ENCODE assay signal across 13 cellular contexts in the genomic region with DNA sequence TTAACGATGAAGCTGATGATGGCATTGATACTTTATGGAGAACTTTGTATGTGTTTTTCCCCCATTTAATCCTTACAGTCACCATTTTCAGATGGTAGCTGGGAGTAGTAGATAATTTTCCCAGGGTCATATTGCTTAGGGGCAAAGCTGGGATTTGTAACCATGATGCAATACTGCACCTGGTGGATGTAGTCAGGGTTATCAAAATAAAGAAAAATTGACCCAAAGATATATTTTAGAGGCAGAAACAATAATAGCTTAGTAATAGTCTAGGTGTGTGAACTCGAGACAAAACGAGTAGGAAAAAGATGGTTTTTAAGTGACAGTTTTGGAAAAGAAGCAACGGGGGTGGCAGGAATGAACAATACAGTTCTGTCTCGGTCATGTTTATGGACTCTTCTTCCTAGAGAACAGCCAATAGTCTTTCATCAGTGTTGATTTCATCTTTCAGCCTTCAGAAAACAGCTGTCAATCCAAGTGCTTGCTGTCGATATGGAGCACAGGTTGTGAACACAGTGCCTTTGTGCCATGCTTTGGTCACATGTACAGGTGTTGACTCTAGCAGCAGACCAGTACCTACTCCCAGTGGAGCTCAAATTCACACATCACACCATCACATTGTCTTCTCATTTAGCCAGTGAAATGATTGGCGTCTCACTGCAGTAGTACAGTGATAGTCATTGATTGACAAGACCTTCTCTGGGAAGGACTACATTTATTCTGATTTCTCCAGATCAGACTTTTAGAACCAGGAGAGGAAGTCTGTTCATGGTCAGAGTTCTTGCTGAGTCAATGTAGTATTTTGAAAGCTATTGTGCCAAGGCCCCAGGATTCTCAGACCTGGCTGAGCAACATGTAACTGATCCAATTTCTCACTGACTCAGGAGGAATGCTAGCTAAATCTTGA.
DNase-seq lines count a peak whose midpoint lies in the region; ATAC-seq and TF ChIP-seq lines count a peak whose summit lies in the region.
"Had no signal": no experiment of that assay in that cellular context is flagged by ENCODE, and none has a peak within 500 bp of the region (broad histone marks: within the 10 kb centered on the region; RNA-seq: fewer than 3 reads in every experiment).

No MANE protein-coding gene starts in this region.

- H3K4me3 ChIP-seq in mammary epithelial cell (replicated peaks in 1 of 3; ENCODE audit: insufficient read depth in 1 of 3, low read depth in 2 of 3, low read length in 3 of 3) (no peak overlapping the region), ovary (no peak overlapping the region), heart right ventricle (no peak overlapping the region), esophagus muscularis mucosa (no peak overlapping the region)
- H3K4me3 ChIP-seq: Peyer's patch had no signal

- H3K27ac ChIP-seq in mammary epithelial cell (ENCODE audit: insufficient read depth, low read depth, low read length) (no peak overlapping the region), ovary (no peak overlapping the region), heart right ventricle (peak overlapping the region in 1 of 10 donors; percentile 44), esophagus muscularis mucosa (replicated peaks in 1 of 4) (no peak overlapping the region)
- H3K27ac ChIP-seq: Peyer's patch had no signal

- intact Hi-C loops in mammary epithelial cell (cut with micrococcal nuclease): loop anchor here (5.0 kb wide), 1 partner anchor 37 kb away; no protein-coding TSS in a partner anchor
- intact Hi-C loops in ovary (cut with DNase I): no loop called here
- intact Hi-C loops in heart right ventricle (cut with DNase I): loop anchor here in 3 of 10 donors (5.0 to 10.0 kb wide), 2 partner anchors 73 to 75 kb away; a partner anchor contains a TSS
- intact Hi-C loops in esophagus muscularis mucosa (cut with DNase I): loop anchor here (5.0 kb wide), 1 partner anchor 73 kb away; a partner anchor contains a TSS

- H3K27me3 ChIP-seq in mammary epithelial cell (ENCODE audit: insufficient read depth, low read length) (no peaks in the 10 kb centered on the region), ovary (no peaks in the 10 kb centered on the region), heart right ventricle (no peaks in the 10 kb centered on the region), esophagus muscularis mucosa (no peaks in the 10 kb centered on the region)
- H3K27me3 ChIP-seq: Peyer's patch had no signal

- H3K9me3 ChIP-seq in mammary epithelial cell (replicated peaks; ENCODE audit: insufficient read depth, low read length) (no peaks in the 10 kb centered on the region), ovary (no peaks in the 10 kb centered on the region), heart right ventricle (no peaks in the 10 kb centered on the region), esophagus muscularis mucosa (no peaks in the 10 kb centered on the region)
- H3K9me3 ChIP-seq: Peyer's patch had no signal

- CTCF ChIA-PET in mammary epithelial cell (lab: Charles Lee; ENCODE audit: low non-redundant PET): interaction anchor here (0.7 kb wide), 1 partner anchor 11 kb away, joined by 4 read pairs; no protein-coding TSS in a partner anchor

- in situ Hi-C loops in mammary epithelial cell (cut with MboI; ENCODE audit: low sequenced_read_pairs in 2 of 2): loop anchor here (10.0 to 25.0 kb wide), 2 partner anchors 215 to 223 kb away; a partner anchor contains a TSS

- H3K9ac ChIP-seq in mammary epithelial cell (ENCODE audit: insufficient read depth, low read length): no peak overlapping the region

- H3K4me2 ChIP-seq in mammary epithelial cell (ENCODE audit: insufficient read depth, low read depth, low read length): no peak overlapping the region

- dilution Hi-C loops in mammary epithelial cell (cut with HindIII; ENCODE audit: low sequenced_read_pairs): no loop called here

- no TSS peak for BruUV-seq in mammary epithelial cell (replicated peaks; lab: Mats Ljungman, UMichigan)

- WGBS in mammary epithelial cell (ENCODE audit: low coverage, missing lambda C conversion rate): 99% methylated on average over 7 of the region's 7 CpGs
- WGBS in ovary, 3 donors: 94 to 95% (median 95%) methylated on average over 7 of the region's 7 CpGs
- 95% methylated on average over 7 of the region's 7 CpGs for WGBS in heart right ventricle, 2 donors
- WGBS in esophagus muscularis mucosa: 94% methylated on average over 7 of the region's 7 CpGs

- H4K20me1 ChIP-seq in mammary epithelial cell (ENCODE audit: insufficient read depth, low read length): no peaks in the 10 kb centered on the region

- peaks cover 44% of the 10 kb centered on the region for H3K4me1 ChIP-seq in mammary epithelial cell (ENCODE audit: insufficient read depth, low read length)
- H3K4me1 ChIP-seq in ovary (ENCODE audit: insufficient read depth): peaks cover 10% of the 10 kb centered on the region
- H3K4me1 ChIP-seq in heart right ventricle: peaks cover 6 to 58% (median 28%) of the 10 kb centered on the region in 9 donors
- H3K4me1 ChIP-seq in esophagus muscularis mucosa: peaks cover 27 to 53% (median 44%) of the 10 kb centered on the region in 4 donors

- peaks cover 98% of the 10 kb centered on the region for H3K79me2 ChIP-seq in mammary epithelial cell (ENCODE audit: insufficient read depth, low read length)

- ATAC-seq in heart right ventricle: no peak
- ATAC-seq: activated CD8-positive, alpha-beta memory T cell treated with anti-CD3 and anti-CD28 coated beads, Interleukin-2, amount 10 ng/mL, durations not matched to agents 7 days and 5 days; right cardiac atrium had no signal

- TF ChIP-seq POLR2A in ovary (IDR thresholded peaks at IDR 0.05) (no peak), esophagus muscularis mucosa (IDR thresholded peaks at IDR 0.05; ENCODE audit: low read depth) (no peak)

- no peak for TF ChIP-seq EP300 in ovary (IDR thresholded peaks at IDR 0.05)
- TF ChIP-seq EP300 in esophagus muscularis mucosa (IDR thresholded peaks at IDR 0.05): no peak

- no peak overlapping the region for H2AFZ ChIP-seq in mammary epithelial cell (ENCODE audit: low read depth, low read length)

- peak; percentile 46 for DNase-seq in AG08395 (ENCODE audit: low spot score)
- DNase-seq in LHCN-M2 (ENCODE audit: low read depth): peak; percentile 45
- peak; percentile 43 for DNase-seq in mammary epithelial cell
- peak; percentile 33 to 70 for DNase-seq in lung microvascular endothelial cell (ENCODE audit: low read depth in 2 of 2)
- no peak for DNase-seq in ovary
- DNase-seq in stimulated activated CD4-positive, alpha-beta T cell treated with anti-CD3 and anti-CD28 coated beads, Interleukin-4, amount 100 ng/mL, for 4 hours: no peak
- DNase-seq in heart right ventricle: no peak
- DNase-seq in esophagus muscularis mucosa (ENCODE audit: extremely low spot score): no peak
- DNase-seq: activated CD8-positive, alpha-beta memory T cell treated with anti-CD3 and anti-CD28 coated beads, Interleukin-2, amount 10 ng/mL, durations not matched to agents 7 days and 5 days; GOT3; hippocampal formation; Peyer's patch; right cardiac atrium had no signal

- H3K36me3 ChIP-seq in mammary epithelial cell (ENCODE audit: insufficient read depth, low read length) (no peaks in the 10 kb centered on the region), ovary (no peaks in the 10 kb centered on the region), heart right ventricle (no peaks in the 10 kb centered on the region), esophagus muscularis mucosa (no peaks in the 10 kb centered on the region)
- H3K36me3 ChIP-seq: Peyer's patch had no signal

- no peak for TF ChIP-seq CTCF in mammary epithelial cell (conservative IDR thresholded peaks at IDR 0.05 in 1 of 2, IDR thresholded peaks at IDR 0.05 in 1 of 2; ENCODE audit: extremely low read depth in 1 of 2, insufficient read depth in 1 of 2, low read depth in 1 of 2, low read length in 2 of 2)
- no peak for TF ChIP-seq CTCF in ovary (IDR thresholded peaks at IDR 0.05)
- TF ChIP-seq CTCF in heart right ventricle (IDR thresholded peaks at IDR 0.05): no peak
- no peak for TF ChIP-seq CTCF in esophagus muscularis mucosa (IDR thresholded peaks at IDR 0.05)

Comparison
In these comparisons a context has a peak if more than half of its experiments do, and no peak if none do; other contexts are left out.
1. DNase-seq: peak in AG08395 (single experiment), LHCN-M2 (single experiment), mammary epithelial cell (single experiment) and lung microvascular endothelial cell (2 of 2); none in ovary (0 of 5), stimulated activated CD4-positive, alpha-beta T cell treated with anti-CD3 and anti-CD28 coated beads, Interleukin-4, amount 100 ng/mL, for 4 hours (0 of 2), heart right ventricle (0 of 2) and esophagus muscularis mucosa (single experiment).
2. intact Hi-C loops: an anchor here in mammary epithelial cell (5.0 kb wide) and esophagus muscularis mucosa (5.0 kb wide); none called in ovary.